Comparison of ENCODE assay signal across 12 cellular contexts in the genomic region with DNA sequence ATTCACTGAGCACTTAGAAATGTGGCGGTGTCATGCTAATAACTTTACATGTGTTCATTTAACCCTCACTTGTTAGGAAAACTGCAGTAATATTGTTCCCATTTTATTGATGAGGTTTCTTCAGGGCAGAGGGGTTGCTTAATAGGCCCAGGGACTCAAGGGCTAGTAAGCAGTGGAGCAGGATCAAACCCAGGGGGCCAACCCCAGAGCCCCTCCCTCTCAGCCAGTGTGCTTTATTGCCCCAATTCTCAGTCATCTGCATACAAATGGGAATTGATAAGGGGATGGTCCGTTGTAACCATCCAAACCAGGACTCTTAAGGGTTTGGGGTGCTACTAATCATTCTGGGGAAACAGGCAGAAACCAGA.
DNase-seq lines count a peak whose midpoint lies in the region; ATAC-seq and TF ChIP-seq lines count a peak whose summit lies in the region.
"Had no signal": no experiment of that assay in that cellular context is flagged by ENCODE, and none has a peak within 500 bp of the region (broad histone marks: within the 10 kb centered on the region; RNA-seq: fewer than 3 reads in every experiment).

No MANE protein-coding gene starts in this region.

- DNase-seq in ELF-1 (ENCODE audit: low read depth, low spot score), result peak; percentile 73
- no peak for DNase-seq in Panc1 (ENCODE audit: low read depth, low spot score)
- no peak for DNase-seq in endothelial cell (ENCODE audit: low spot score)
- no peak for DNase-seq in neural crest cell (ENCODE audit: low read depth, low spot score)
- no peak for DNase-seq in OCI-M2 (lab: John Stamatoyannopoulos, UW; ENCODE audit: unreplicated experiment)
- no peak for DNase-seq in stimulated activated CD4-positive, alpha-beta T cell treated with anti-CD3 and anti-CD28 coated beads, Interleukin-4, amount 100 ng/mL, for 4 hours
- DNase-seq in NCI-H1105 treated with DMSO at 0.1 percent for 48 hours (lab: John Stamatoyannopoulos, UW), result no peak
- no peak for DNase-seq in mucosa of descending colon
- DNase-seq: RPMI8226; stimulated activated CD4-positive, alpha-beta T cell treated with anti-CD3 and anti-CD28 coated beads, Interleukin-4, amount 100 ng/mL, for 24 hours; thyroid gland had no signal

- H3K4me1 ChIP-seq in Panc1 (ENCODE audit: control insufficient read depth, insufficient read depth, low read length) (peaks cover 8% of the 10 kb centered on the region; the same call in 1 of the 2 replicates), mucosa of descending colon (ENCODE audit: low read depth) (peaks cover 21% of the 10 kb centered on the region)

- BruUV-seq in Panc1 (replicated peaks; lab: Mats Ljungman, UMichigan), result no TSS peak

- H3K4me3 ChIP-seq in Panc1 (ENCODE audit: low read depth in 2 of 2, low read length in 2 of 2) (no peak overlapping the region), mucosa of descending colon (no peak overlapping the region)
- H3K4me3 ChIP-seq: thyroid gland had no signal

- H3K36me3 Mint-ChIP-seq in endothelial cell (ENCODE audit: low read depth, unreplicated experiment) (peaks cover 6% of the 10 kb centered on the region), neural crest cell (ENCODE audit: low read depth) (no peaks in the 10 kb centered on the region)

- POLR2A ChIA-PET in Panc1 (lab: Charles Lee), result no interaction called here

- H3K4me3 Mint-ChIP-seq in endothelial cell (ENCODE audit: unreplicated experiment), result peak overlapping the region; percentile 17
- no peak overlapping the region for H3K4me3 Mint-ChIP-seq in neural crest cell

- CTCF ChIA-PET in Panc1 (lab: Charles Lee), result no interaction called here

- intact Hi-C loops in Panc1 (cut with micrococcal nuclease; ENCODE audit: unreplicated experiment) (no loop called here), mucosa of descending colon (cut with DNase I, micrococcal nuclease) (no loop called here)

- H3K27ac Mint-ChIP-seq in endothelial cell (ENCODE audit: unreplicated experiment) (peak overlapping the region; percentile 94), neural crest cell (ENCODE audit: unreplicated experiment) (peak overlapping the region; percentile 65)

- in situ Hi-C loops in Panc1 (cut with HindIII; ENCODE audit: low pct_unique_long_range_greater_than_20kb, low sequenced_read_pairs), result no loop called here

- H3K27me3 ChIP-seq in Panc1 (ENCODE audit: control insufficient read depth, insufficient read depth, low read length), result no peaks in the 10 kb centered on the region
- H3K27me3 ChIP-seq: ovary, thyroid gland had no signal

- H3K4me1 Mint-ChIP-seq in endothelial cell (ENCODE audit: unreplicated experiment) (peaks cover 30% of the 10 kb centered on the region), neural crest cell (peaks cover 13% of the 10 kb centered on the region)

- H3K9me3 ChIP-seq in Panc1 (ENCODE audit: control insufficient read depth, insufficient read depth, low read depth, low read length), result no peaks in the 10 kb centered on the region
- H3K9me3 ChIP-seq in mucosa of descending colon, result no peaks in the 10 kb centered on the region
- H3K9me3 ChIP-seq: ovary, thyroid gland had no signal

- H3K36me3 ChIP-seq in Panc1 (ENCODE audit: control insufficient read depth, insufficient read depth, low read length), result no peaks in the 10 kb centered on the region
- no peaks in the 10 kb centered on the region for H3K36me3 ChIP-seq in mucosa of descending colon (ENCODE audit: low read depth)
- H3K36me3 ChIP-seq: ovary, thyroid gland had no signal

- H3K9me3 Mint-ChIP-seq in endothelial cell (ENCODE audit: unreplicated experiment), result no peaks in the 10 kb centered on the region
- H3K9me3 Mint-ChIP-seq in neural crest cell, result no peaks in the 10 kb centered on the region

- ATAC-seq in Panc1 (no peak), mucosa of descending colon (no peak)

- TF ChIP-seq CTCF in Panc1 (IDR thresholded peaks at IDR 0.05) (no peak), endothelial cell (IDR thresholded peaks at IDR 0.05; ENCODE audit: unreplicated experiment) (no peak), neural crest cell (conservative IDR thresholded peaks at IDR 0.05) (no peak), mucosa of descending colon (IDR thresholded peaks at IDR 0.05) (no peak)

- H3K27ac ChIP-seq in Panc1 (ENCODE audit: low read length), result peak overlapping the region; percentile 25; the same call in 1 of the 2 replicates

- H3K27me3 Mint-ChIP-seq in endothelial cell (ENCODE audit: unreplicated experiment) (peaks cover 2% of the 10 kb centered on the region), neural crest cell (ENCODE audit: low read depth) (no peaks in the 10 kb centered on the region)
